ENCODE assay signal across 1 cellular context in the genomic region with DNA sequence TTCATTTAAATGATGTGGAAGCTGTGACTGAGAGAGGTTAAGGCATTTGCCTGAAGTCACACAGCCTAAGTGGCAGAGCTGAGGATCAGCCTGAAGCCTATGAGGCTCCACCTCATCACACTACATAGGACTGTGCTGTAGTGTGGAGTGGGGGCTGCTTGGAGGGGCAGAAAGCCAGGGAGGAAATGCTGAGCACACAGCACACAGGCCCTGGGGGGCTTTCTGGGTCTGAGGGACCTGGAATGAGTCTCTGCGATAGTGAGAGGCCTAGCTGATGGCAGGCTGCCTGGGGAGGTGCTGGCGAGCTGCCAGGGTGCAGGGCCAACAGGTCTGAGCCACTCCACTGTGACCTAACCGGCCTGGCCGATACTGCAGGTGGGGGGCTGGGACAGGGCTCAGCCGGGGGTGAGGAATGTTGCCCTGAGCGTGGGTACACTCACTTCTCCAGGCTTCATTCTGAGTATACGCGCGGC.
TF ChIP-seq lines count a peak whose summit lies in the region.

No MANE protein-coding gene starts in this region.

TF ChIP-seq in GM23338, 12 proteins besides CTCF, POLR2A, EP300 and RAD21 (continued from another document):
- TF ChIP-seq, protein P1, sequence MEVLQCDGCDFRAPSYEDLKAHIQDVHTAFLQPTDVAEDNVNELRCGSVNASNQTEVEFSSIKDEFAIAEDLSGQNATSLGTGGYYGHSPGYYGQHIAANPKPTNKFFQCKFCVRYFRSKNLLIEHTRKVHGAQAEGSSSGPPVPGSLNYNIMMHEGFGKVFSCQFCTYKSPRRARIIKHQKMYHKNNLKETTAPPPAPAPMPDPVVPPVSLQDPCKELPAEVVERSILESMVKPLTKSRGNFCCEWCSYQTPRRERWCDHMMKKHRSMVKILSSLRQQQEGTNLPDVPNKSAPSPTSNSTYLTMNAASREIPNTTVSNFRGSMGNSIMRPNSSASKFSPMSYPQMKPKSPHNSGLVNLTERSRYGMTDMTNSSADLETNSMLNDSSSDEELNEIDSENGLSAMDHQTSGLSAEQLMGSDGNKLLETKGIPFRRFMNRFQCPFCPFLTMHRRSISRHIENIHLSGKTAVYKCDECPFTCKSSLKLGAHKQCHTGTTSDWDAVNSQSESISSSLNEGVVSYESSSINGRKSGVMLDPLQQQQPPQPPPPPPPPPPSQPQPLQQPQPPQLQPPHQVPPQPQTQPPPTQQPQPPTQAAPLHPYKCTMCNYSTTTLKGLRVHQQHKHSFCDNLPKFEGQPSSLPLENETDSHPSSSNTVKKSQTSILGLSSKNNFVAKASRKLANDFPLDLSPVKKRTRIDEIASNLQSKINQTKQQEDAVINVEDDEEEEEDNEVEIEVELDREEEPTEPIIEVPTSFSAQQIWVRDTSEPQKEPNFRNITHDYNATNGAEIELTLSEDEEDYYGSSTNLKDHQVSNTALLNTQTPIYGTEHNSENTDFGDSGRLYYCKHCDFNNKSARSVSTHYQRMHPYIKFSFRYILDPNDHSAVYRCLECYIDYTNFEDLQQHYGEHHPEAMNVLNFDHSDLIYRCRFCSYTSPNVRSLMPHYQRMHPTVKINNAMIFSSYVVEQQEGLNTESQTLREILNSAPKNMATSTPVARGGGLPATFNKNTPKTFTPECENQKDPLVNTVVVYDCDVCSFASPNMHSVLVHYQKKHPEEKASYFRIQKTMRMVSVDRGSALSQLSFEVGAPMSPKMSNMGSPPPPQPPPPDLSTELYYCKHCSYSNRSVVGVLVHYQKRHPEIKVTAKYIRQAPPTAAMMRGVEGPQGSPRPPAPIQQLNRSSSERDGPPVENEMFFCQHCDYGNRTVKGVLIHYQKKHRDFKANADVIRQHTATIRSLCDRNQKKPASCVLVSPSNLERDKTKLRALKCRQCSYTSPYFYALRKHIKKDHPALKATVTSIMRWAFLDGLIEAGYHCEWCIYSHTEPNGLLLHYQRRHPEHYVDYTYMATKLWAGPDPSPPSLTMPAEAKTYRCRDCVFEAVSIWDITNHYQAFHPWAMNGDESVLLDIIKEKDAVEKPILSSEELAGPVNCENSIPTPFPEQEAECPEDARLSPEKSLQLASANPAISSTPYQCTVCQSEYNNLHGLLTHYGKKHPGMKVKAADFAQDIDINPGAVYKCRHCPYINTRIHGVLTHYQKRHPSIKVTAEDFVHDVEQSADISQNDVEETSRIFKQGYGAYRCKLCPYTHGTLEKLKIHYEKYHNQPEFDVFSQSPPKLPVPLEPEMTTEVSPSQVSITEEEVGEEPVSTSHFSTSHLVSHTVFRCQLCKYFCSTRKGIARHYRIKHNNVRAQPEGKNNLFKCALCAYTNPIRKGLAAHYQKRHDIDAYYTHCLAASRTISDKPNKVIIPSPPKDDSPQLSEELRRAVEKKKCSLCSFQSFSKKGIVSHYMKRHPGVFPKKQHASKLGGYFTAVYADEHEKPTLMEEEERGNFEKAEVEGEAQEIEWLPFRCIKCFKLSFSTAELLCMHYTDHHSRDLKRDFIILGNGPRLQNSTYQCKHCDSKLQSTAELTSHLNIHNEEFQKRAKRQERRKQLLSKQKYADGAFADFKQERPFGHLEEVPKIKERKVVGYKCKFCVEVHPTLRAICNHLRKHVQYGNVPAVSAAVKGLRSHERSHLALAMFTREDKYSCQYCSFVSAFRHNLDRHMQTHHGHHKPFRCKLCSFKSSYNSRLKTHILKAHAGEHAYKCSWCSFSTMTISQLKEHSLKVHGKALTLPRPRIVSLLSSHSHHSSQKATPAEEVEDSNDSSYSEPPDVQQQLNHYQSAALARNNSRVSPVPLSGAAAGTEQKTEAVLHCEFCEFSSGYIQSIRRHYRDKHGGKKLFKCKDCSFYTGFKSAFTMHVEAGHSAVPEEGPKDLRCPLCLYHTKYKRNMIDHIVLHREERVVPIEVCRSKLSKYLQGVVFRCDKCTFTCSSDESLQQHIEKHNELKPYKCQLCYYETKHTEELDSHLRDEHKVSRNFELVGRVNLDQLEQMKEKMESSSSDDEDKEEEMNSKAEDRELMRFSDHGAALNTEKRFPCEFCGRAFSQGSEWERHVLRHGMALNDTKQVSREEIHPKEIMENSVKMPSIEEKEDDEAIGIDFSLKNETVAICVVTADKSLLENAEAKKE (CRISPR knock-in tag; IDR thresholded peaks at IDR 0.05) = no peak
- TF ChIP-seq STAT1 (IDR thresholded peaks at IDR 0.05; ENCODE audit: unreplicated experiment) (no peak), ZNF331 (CRISPR knock-in tag; IDR thresholded peaks at IDR 0.05; ENCODE audit: low read depth) (no peak), EZH2 (IDR thresholded peaks at IDR 0.05; ENCODE audit: low read depth, unreplicated experiment) (no peak), ZNF114 (CRISPR knock-in tag; IDR thresholded peaks at IDR 0.05) (no peak), JUNB (IDR thresholded peaks at IDR 0.05; ENCODE audit: unreplicated experiment) (no peak)
- TF ChIP-seq, protein P2, sequence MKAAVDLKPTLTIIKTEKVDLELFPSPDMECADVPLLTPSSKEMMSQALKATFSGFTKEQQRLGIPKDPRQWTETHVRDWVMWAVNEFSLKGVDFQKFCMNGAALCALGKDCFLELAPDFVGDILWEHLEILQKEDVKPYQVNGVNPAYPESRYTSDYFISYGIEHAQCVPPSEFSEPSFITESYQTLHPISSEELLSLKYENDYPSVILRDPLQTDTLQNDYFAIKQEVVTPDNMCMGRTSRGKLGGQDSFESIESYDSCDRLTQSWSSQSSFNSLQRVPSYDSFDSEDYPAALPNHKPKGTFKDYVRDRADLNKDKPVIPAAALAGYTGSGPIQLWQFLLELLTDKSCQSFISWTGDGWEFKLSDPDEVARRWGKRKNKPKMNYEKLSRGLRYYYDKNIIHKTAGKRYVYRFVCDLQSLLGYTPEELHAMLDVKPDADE (IDR thresholded peaks at IDR 0.05) = no peak
- TF ChIP-seq, protein P3, sequence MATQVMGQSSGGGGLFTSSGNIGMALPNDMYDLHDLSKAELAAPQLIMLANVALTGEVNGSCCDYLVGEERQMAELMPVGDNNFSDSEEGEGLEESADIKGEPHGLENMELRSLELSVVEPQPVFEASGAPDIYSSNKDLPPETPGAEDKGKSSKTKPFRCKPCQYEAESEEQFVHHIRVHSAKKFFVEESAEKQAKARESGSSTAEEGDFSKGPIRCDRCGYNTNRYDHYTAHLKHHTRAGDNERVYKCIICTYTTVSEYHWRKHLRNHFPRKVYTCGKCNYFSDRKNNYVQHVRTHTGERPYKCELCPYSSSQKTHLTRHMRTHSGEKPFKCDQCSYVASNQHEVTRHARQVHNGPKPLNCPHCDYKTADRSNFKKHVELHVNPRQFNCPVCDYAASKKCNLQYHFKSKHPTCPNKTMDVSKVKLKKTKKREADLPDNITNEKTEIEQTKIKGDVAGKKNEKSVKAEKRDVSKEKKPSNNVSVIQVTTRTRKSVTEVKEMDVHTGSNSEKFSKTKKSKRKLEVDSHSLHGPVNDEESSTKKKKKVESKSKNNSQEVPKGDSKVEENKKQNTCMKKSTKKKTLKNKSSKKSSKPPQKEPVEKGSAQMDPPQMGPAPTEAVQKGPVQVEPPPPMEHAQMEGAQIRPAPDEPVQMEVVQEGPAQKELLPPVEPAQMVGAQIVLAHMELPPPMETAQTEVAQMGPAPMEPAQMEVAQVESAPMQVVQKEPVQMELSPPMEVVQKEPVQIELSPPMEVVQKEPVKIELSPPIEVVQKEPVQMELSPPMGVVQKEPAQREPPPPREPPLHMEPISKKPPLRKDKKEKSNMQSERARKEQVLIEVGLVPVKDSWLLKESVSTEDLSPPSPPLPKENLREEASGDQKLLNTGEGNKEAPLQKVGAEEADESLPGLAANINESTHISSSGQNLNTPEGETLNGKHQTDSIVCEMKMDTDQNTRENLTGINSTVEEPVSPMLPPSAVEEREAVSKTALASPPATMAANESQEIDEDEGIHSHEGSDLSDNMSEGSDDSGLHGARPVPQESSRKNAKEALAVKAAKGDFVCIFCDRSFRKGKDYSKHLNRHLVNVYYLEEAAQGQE (IDR thresholded peaks at IDR 0.05; ENCODE audit: unreplicated experiment) = no peak
